In the genomic region with DNA sequence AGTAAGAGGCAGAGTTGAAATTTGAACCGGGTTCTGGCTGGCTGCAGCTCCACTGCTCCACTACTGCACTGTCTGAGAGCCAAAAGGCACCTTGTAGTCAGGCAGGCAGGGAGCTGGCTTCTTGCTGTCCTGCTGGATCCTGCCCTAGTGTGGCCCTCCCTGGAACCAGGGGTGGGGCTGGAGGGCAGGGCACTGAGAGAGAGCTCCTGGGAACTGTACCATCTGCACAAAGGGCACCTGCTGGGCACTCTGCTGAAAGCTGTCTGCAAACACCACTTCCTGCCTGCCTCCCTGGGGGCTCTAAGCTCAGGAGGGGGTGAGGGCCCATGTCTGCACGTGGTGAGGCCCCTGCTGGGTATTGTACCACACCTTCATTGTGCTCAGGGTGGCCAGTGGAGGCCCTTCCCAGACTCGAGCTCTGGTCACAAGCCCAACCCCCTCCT, we compare ENCODE assay signal across 17 cellular contexts. TPM values are rescaled to one million over a fixed set of nuclear protein-coding genes. Genes with fewer than 3 reads are reported as not detected.
A peak's percentile ranks its signal among the peaks of the same experiment; 100 is the strongest.
DNase-seq lines count a peak whose midpoint lies in the region; ATAC-seq, FAIRE-seq and TF ChIP-seq lines count a peak whose summit lies in the region.
"Had no signal": no experiment of that assay in that cellular context is flagged by ENCODE, and none has a peak within 500 bp of the region (broad histone marks: within the 10 kb centered on the region; RNA-seq: fewer than 3 reads in every experiment).

No MANE protein-coding gene starts in this region.

- no peak overlapping the region; the same call in 1 of the 2 replicates for H2BK5ac ChIP-seq in H1 (ENCODE audit: low read depth, low read length)

- TF ChIP-seq CTCF in H1 (IDR thresholded peaks at IDR 0.05; ENCODE audit: control extremely low read depth in 1 of 3, insufficient read depth in 1 of 3, low read depth in 1 of 3, low read length in 3 of 3): no peak
- no peak for TF ChIP-seq CTCF in smooth muscle cell (IDR thresholded peaks at IDR 0.05; ENCODE audit: borderline replicate concordance, insufficient read depth, poor library complexity, severe bottlenecking)
- TF ChIP-seq CTCF in suprapubic skin (IDR thresholded peaks at IDR 0.05): no peak

- DNase-seq in NCI-H2081 treated with DMSO at 0.1 percent for 48 hours (lab: John Stamatoyannopoulos, UW) (peak; percentile 20), H1 (ENCODE audit: low read depth in 1 of 2, low spot score in 2 of 2) (no peak), smooth muscle cell (lab: John Stamatoyannopoulos, UW; ENCODE audit: unreplicated experiment) (no peak), T-helper 2 cell (no peak), NCI-H2171 (lab: John Stamatoyannopoulos, UW) (no peak), suprapubic skin (ENCODE audit: low spot score in 2 of 2) (no peak)
- DNase-seq: activated CD8-positive, alpha-beta memory T cell treated with anti-CD3 and anti-CD28 coated beads, Interleukin-2, amount 50 U/mL, for 4 hours; activated naive CD4-positive, alpha-beta T cell treated with anti-CD3 and anti-CD28 coated beads, Interleukin-2, amount 50 U/mL, for 16 hours; effector memory CD8-positive, alpha-beta T cell; foreskin fibroblast; midbrain; NCI-H1105 treated with DMSO at 0.1 percent for 48 hours; tibial artery; WERI-Rb-1 had no signal

- no peak overlapping the region for H2BK12ac ChIP-seq in H1 (ENCODE audit: low read depth, low read length)

- no peak for FAIRE-seq in H1 (lab: Jason Lieb, UNC)

- H3K9me3 ChIP-seq in BLaER1 treated with 17β-estradiol and CSF1 and Interleukin-3, amounts not matched to agents 10 nM and 100 nM (replicated peaks in 1 of 11): no peaks in the 10 kb centered on the region
- H3K9me3 ChIP-seq in H1 (ENCODE audit: insufficient read depth in 2 of 2, low read depth in 1 of 2, low read length in 1 of 2) (no peaks in the 10 kb centered on the region), smooth muscle cell (replicated peaks; ENCODE audit: low read depth) (no peaks in the 10 kb centered on the region), suprapubic skin (no peaks in the 10 kb centered on the region)
- H3K9me3 ChIP-seq: tibial artery had no signal

- no peak for TF ChIP-seq EP300 in H1 (IDR thresholded peaks at IDR 0.05; ENCODE audit: borderline replicate concordance in 1 of 2, low read depth in 2 of 2, low read length in 2 of 2)
- no peak for TF ChIP-seq EP300 in suprapubic skin (IDR thresholded peaks at IDR 0.05)

- peak overlapping the region; percentile 57 to 94 (median 82) for H3K4me2 ChIP-seq in BLaER1 treated with 17β-estradiol and CSF1 and Interleukin-3, amounts not matched to agents 10 nM and 100 nM
- H3K4me2 ChIP-seq in H1 (ENCODE audit: insufficient read depth in 1 of 2, low read depth in 2 of 2, low read length in 2 of 2): no peak overlapping the region
- H3K4me2 ChIP-seq in smooth muscle cell: no peak overlapping the region

- H3K18ac ChIP-seq in H1 (ENCODE audit: extremely low read depth, low read length): peak overlapping the region; percentile 21; the same call in 1 of the 2 replicates

- H3K27ac ChIP-seq in BLaER1 treated with 17β-estradiol and CSF1 and Interleukin-3, amounts not matched to agents 10 nM and 100 nM: peak overlapping the region in 8 of 11 experiments; percentile 49 to 97 (median 84); a peak in 15 of 22 replicates
- no peak overlapping the region for H3K27ac ChIP-seq in H1 (ENCODE audit: low read depth, low read length)
- no peak overlapping the region for H3K27ac ChIP-seq in smooth muscle cell (ENCODE audit: low read depth)
- no peak overlapping the region for H3K27ac ChIP-seq in suprapubic skin
- H3K27ac ChIP-seq: tibial artery, WERI-Rb-1 had no signal

- H4K91ac ChIP-seq in H1 (replicated peaks; ENCODE audit: insufficient read length, low read length): no peak overlapping the region

- H3F3A ChIP-seq in smooth muscle cell (ENCODE audit: low read depth): no peaks in the 10 kb centered on the region

- no peak overlapping the region for H2BK15ac ChIP-seq in H1 (ENCODE audit: low read length)

- H3K23ac ChIP-seq in H1 (ENCODE audit: insufficient read length): no peak overlapping the region

- no peak for TF ChIP-seq POLR2A in H1 (IDR thresholded peaks at IDR 0.05; ENCODE audit: control extremely low read depth in 1 of 2, low read depth in 2 of 2, low read length in 2 of 2)
- no peak for TF ChIP-seq POLR2A in suprapubic skin (IDR thresholded peaks at IDR 0.05)

- no peaks in the 10 kb centered on the region for H3K79me1 ChIP-seq in H1 (ENCODE audit: low read depth, low read length)

- peak overlapping the region in 9 of 11 experiments; percentile 14 to 84 (median 63); a peak in 15 of 22 replicates for H3K9ac ChIP-seq in BLaER1 treated with 17β-estradiol and CSF1 and Interleukin-3, amounts not matched to agents 10 nM and 100 nM
- H3K9ac ChIP-seq in H1 (replicated peaks in 1 of 4; ENCODE audit: extremely low read depth in 1 of 4, low read depth in 3 of 4, low read length in 3 of 4) (no peak overlapping the region), smooth muscle cell (ENCODE audit: low read depth) (no peak overlapping the region)

- H2BK120ac ChIP-seq in H1 (replicated peaks; ENCODE audit: low read depth, low read length): no peak overlapping the region

- H2BK20ac ChIP-seq in H1 (ENCODE audit: low read length): no peak overlapping the region

- no peak overlapping the region for H3K56ac ChIP-seq in H1 (replicated peaks; ENCODE audit: insufficient read length, low read depth, low read length)

- H3K36me3 ChIP-seq in BLaER1 treated with 17β-estradiol and CSF1 and Interleukin-3, amounts not matched to agents 10 nM and 100 nM: no peaks in the 10 kb centered on the region
- H3K36me3 ChIP-seq in H1 (ENCODE audit: control insufficient read depth in 2 of 4, insufficient read depth in 4 of 4, low read length in 3 of 4) (no peaks in the 10 kb centered on the region; a peak in 1 of 8 replicates), smooth muscle cell (ENCODE audit: low read depth) (no peaks in the 10 kb centered on the region), suprapubic skin (no peaks in the 10 kb centered on the region)
- H3K36me3 ChIP-seq: tibial artery, WERI-Rb-1 had no signal

- H2AFZ ChIP-seq in H1 (ENCODE audit: low read length) (no peak overlapping the region), smooth muscle cell (ENCODE audit: low read depth) (no peak overlapping the region)

- peak overlapping the region; percentile 36 for H3K4ac ChIP-seq in H1 (replicated peaks; ENCODE audit: insufficient read length, low read depth, low read length)

- H4K5ac ChIP-seq in H1 (ENCODE audit: insufficient read length, low read depth, low read length): no peak overlapping the region

- H3K4me3 ChIP-seq in BLaER1 treated with 17β-estradiol and CSF1 and Interleukin-3, amounts not matched to agents 10 nM and 100 nM: peak overlapping the region in 3 of 10 experiments; percentile 33 to 49 (median 38); a peak in 4 of 20 replicates
- no peak overlapping the region for H3K4me3 ChIP-seq in H1 (ENCODE audit: extremely low read depth in 1 of 4, insufficient read depth in 2 of 4, low read depth in 3 of 4, low read length in 4 of 4)
- no peak overlapping the region for H3K4me3 ChIP-seq in smooth muscle cell
- H3K4me3 ChIP-seq in suprapubic skin: no peak overlapping the region
- H3K4me3 ChIP-seq: tibial artery had no signal

- peaks cover 45 to 100% (median 98%) of the 10 kb centered on the region in 10 experiments for H3K4me1 ChIP-seq in BLaER1 treated with 17β-estradiol and CSF1 and Interleukin-3, amounts not matched to agents 10 nM and 100 nM
- H3K4me1 ChIP-seq in H1 (replicated peaks in 1 of 4; ENCODE audit: control insufficient read depth in 3 of 4, insufficient read depth in 4 of 4, low read length in 3 of 4) (peaks cover 0 to 8% (median 6%) of the 10 kb centered on the region in 4 experiments; a peak in 6 of 7 replicates), smooth muscle cell (ENCODE audit: low read depth) (no peaks in the 10 kb centered on the region), suprapubic skin (peaks cover 8% of the 10 kb centered on the region)

- CTCF ChIA-PET in H1 (lab: Charles Lee; ENCODE audit: partially characterized antibody): interaction anchor here (0.7 to 5.1 kb wide), 12 partner anchors 9 to 336 kb away, joined by 3 to 46 read pairs (median 4); a partner anchor contains a TSS

- no peak overlapping the region for H4K8ac ChIP-seq in H1 (ENCODE audit: extremely low read depth, insufficient read depth, low read length)

- POLR2A ChIA-PET in H1 (lab: Charles Lee; ENCODE audit: partially characterized antibody): interaction anchor here (0.8 to 1.2 kb wide), 2 partner anchors 14 to 42 kb away, joined by 3 to 4 read pairs; no protein-coding TSS in a partner anchor

- H4K20me1 ChIP-seq in BLaER1 treated with 17β-estradiol and CSF1 and Interleukin-3, amounts not matched to agents 10 nM and 100 nM: no peaks in the 10 kb centered on the region
- peaks cover 0 to 1% of the 10 kb centered on the region in 2 experiments for H4K20me1 ChIP-seq in H1 (replicated peaks in 1 of 2; ENCODE audit: control insufficient read depth in 1 of 2, insufficient read depth in 2 of 2, low read length in 2 of 2)
- H4K20me1 ChIP-seq in smooth muscle cell (ENCODE audit: low read depth): no peaks in the 10 kb centered on the region

- no peak overlapping the region for H2AK5ac ChIP-seq in H1 (ENCODE audit: low read depth, low read length)

- TF ChIP-seq RAD21 in H1 (IDR thresholded peaks at IDR 0.05 in 1 of 2, conservative IDR thresholded peaks at IDR 0.05 in 1 of 2; ENCODE audit: low read depth in 2 of 2, low read length in 2 of 2): no peak

- H3K27me3 ChIP-seq in BLaER1 treated with 17β-estradiol and CSF1 and Interleukin-3, amounts not matched to agents 10 nM and 100 nM: no peaks in the 10 kb centered on the region; a peak in 1 of 22 replicates
- peaks cover 0 to 3% (median 1%) of the 10 kb centered on the region in 4 experiments; a peak in 3 of 7 replicates for H3K27me3 ChIP-seq in H1 (replicated peaks in 1 of 4; ENCODE audit: control insufficient read depth in 3 of 4, extremely low read depth in 1 of 4, insufficient read depth in 3 of 4, low read length in 3 of 4)
- H3K27me3 ChIP-seq in smooth muscle cell (ENCODE audit: low read depth): no peaks in the 10 kb centered on the region
- H3K27me3 ChIP-seq in suprapubic skin: peaks cover 19% of the 10 kb centered on the region

- ATAC-seq in GM18907 (IDR thresholded peaks at IDR 0.05; ENCODE audit: unreplicated experiment): peak; percentile 35
- ATAC-seq: effector memory CD8-positive, alpha-beta T cell had no signal

- WGBS in H1 (ENCODE audit: extremely low coverage in 1 of 2, insufficient coverage in 1 of 2, insufficient read length in 1 of 2, insufficient replicate concordance in 2 of 2, low coverage in 1 of 2, low lambda C conversion rate in 2 of 2, missing lambda C conversion rate in 1 of 2), 2 experiments: 33% methylated on average over 3 of the region's 3 CpGs; no CpG with 5 or more reads in 1 of the 2 experiments
- 34% methylated on average over 3 of the region's 3 CpGs for WGBS in smooth muscle cell (ENCODE audit: low lambda C conversion rate)
- 38% methylated on average over 2 of the region's 3 CpGs for WGBS in suprapubic skin

- H3K14ac ChIP-seq in H1 (ENCODE audit: insufficient read length): no peak overlapping the region

- H3K79me2 ChIP-seq in H1 (ENCODE audit: control insufficient read depth in 1 of 2, insufficient read depth in 2 of 2, low read length in 2 of 2): no peaks in the 10 kb centered on the region
- H3K79me2 ChIP-seq in smooth muscle cell (ENCODE audit: low read depth): no peaks in the 10 kb centered on the region

- H3K23me2 ChIP-seq in H1 (ENCODE audit: low read depth, low read length): no peaks in the 10 kb centered on the region; the same call in 1 of the 2 replicates

RNA-seq across cellular contexts. Expression of a gene that starts 19.0 kb away (rescaled TPM):
- 7.5 and 9.6 TPM in 2 replicates for total RNA-seq in H1 (2021; fragmentation: NEBNext Ultra II Directional; extraction: Animal tissue kit (Norgen Biotek cat#: 25700))
- polyA plus RNA-seq in H1 (2011; rRNA removed): 11.5 and 14.7 TPM in 2 replicates
- 14.7 TPM for polyA plus RNA-seq in H1 (2011; cell fraction: cytosol; rRNA removed)
- 14.3 TPM for polyA plus RNA-seq in H1 (2011; cell fraction: nucleus; rRNA removed)
- polyA plus RNA-seq in H1 (2012, experiment 1 of 2): 5.0 to 9.1 TPM (median 5.9 TPM) in 4 replicates
- polyA plus RNA-seq in H1 (2012, experiment 2 of 2): 4.6 TPM
- polyA plus RNA-seq in H1 (2013, experiment 1 of 2): 6.5 TPM
- 6.0 TPM for polyA plus RNA-seq in H1 (2013, experiment 2 of 2)
- 4.6 and 5.3 TPM in 2 replicates for polyA minus RNA-seq in H1 (2011; rRNA and poly(A)+ RNA removed)
- polyA minus RNA-seq in H1 (2011; cell fraction: cytosol; rRNA and poly(A)+ RNA removed): 1.4 TPM
- polyA minus RNA-seq in H1 (2011; cell fraction: nucleus; rRNA and poly(A)+ RNA removed): 3.5 TPM
- not detected in 2 replicates for total RNA-seq in smooth muscle cell
- polyA plus RNA-seq in smooth muscle cell: not detected in 2 replicates
- not detected for total RNA-seq in suprapubic skin
- total RNA-seq: posterior vena cava had no signal

RNA-seq across cellular contexts. Expression of a gene that starts 46.7 kb away (rescaled TPM):
- 0.35 and 0.65 TPM in 2 replicates for total RNA-seq in H1 (2021; fragmentation: NEBNext Ultra II Directional; extraction: Animal tissue kit (Norgen Biotek cat#: 25700))
- polyA plus RNA-seq in H1 (2011; rRNA removed): 7.6 and 8.8 TPM in 2 replicates
- 5.6 TPM for polyA plus RNA-seq in H1 (2011; cell fraction: cytosol; rRNA removed)
- 6.5 TPM for polyA plus RNA-seq in H1 (2011; cell fraction: nucleus; rRNA removed)
- polyA plus RNA-seq in H1 (2012, experiment 1 of 2): 1.8 to 2.5 TPM (median 2.3 TPM) in 4 replicates
- 1.8 TPM for polyA plus RNA-seq in H1 (2012, experiment 2 of 2)
- polyA plus RNA-seq in H1 (2013, experiment 1 of 2): 0.47 TPM
- 0.50 TPM for polyA plus RNA-seq in H1 (2013, experiment 2 of 2)
- 4.1 and 6.4 TPM in 2 replicates for polyA minus RNA-seq in H1 (2011; rRNA and poly(A)+ RNA removed)
- 2.2 TPM for polyA minus RNA-seq in H1 (2011; cell fraction: cytosol; rRNA and poly(A)+ RNA removed)
- polyA minus RNA-seq in H1 (2011; cell fraction: nucleus; rRNA and poly(A)+ RNA removed): 1.00 TPM
- not detected in 2 replicates for total RNA-seq in smooth muscle cell
- not detected in 2 replicates for polyA plus RNA-seq in smooth muscle cell
- total RNA-seq in suprapubic skin: not detected

Comparison
In these comparisons a context has a peak if more than half of its experiments do, and no peak if none do; other contexts are left out.
1. H3K27ac ChIP-seq: peak in BLaER1 treated with 17β-estradiol and CSF1 and Interleukin-3, amounts not matched to agents 10 nM and 100 nM (8 of 11); none in H1 (single experiment), smooth muscle cell (single experiment) and suprapubic skin (single experiment).
2. H3K4me2 ChIP-seq: peak in BLaER1 treated with 17β-estradiol and CSF1 and Interleukin-3, amounts not matched to agents 10 nM and 100 nM (11 of 11); none in H1 (0 of 2) and smooth muscle cell (single experiment).
3. H3K9ac ChIP-seq: peak in BLaER1 treated with 17β-estradiol and CSF1 and Interleukin-3, amounts not matched to agents 10 nM and 100 nM (9 of 11); none in H1 (0 of 4) and smooth muscle cell (single experiment).